ENCODE assay signal across 8 cellular contexts in genomic region chr18:67515987-67516431, GRCh38. TPM values are rescaled to one million over a fixed set of nuclear protein-coding genes. Genes with fewer than 3 reads are reported as not detected.
DNase-seq lines count a peak whose midpoint lies in the region; ATAC-seq, FAIRE-seq and TF ChIP-seq lines count a peak whose summit lies in the region.

No MANE protein-coding gene starts in this region.

- no peaks in the 10 kb centered on the region for H3K9me2 ChIP-seq in Loucy (replicated peaks; ENCODE audit: low read depth, low read length)

- H3K4me1 ChIP-seq in Loucy (ENCODE audit: insufficient read depth, low read length, poor library complexity, severe bottlenecking), result peaks cover 4% of the 10 kb centered on the region
- no peaks in the 10 kb centered on the region for H3K4me1 ChIP-seq in trophoblast cell (ENCODE audit: control insufficient read depth in 1 of 2, insufficient read depth in 2 of 2, low read length in 2 of 2)
- H3K4me1 ChIP-seq in upper lobe of right lung, result peaks cover 9% of the 10 kb centered on the region

- H4K12ac ChIP-seq in trophoblast cell (ENCODE audit: low read depth, low read length), result peak overlapping the region; percentile 74

- H3K9ac ChIP-seq in Loucy (ENCODE audit: low read depth, low read length, poor library complexity, severe bottlenecking) (peak overlapping the region; percentile 62), trophoblast cell (ENCODE audit: low read length) (peak overlapping the region; percentile 89)

- intact Hi-C loops in left cardiac atrium (cut with DNase I), result no loop called here
- intact Hi-C loops in upper lobe of right lung (cut with DNase I), result no loop called here

- no peaks in the 10 kb centered on the region for H3K36me3 ChIP-seq in Loucy (ENCODE audit: insufficient read depth, low read length)
- H3K36me3 ChIP-seq in trophoblast cell (ENCODE audit: control insufficient read depth in 1 of 2, insufficient read depth in 2 of 2, low read length in 2 of 2), result peaks cover 0 to 7% of the 10 kb centered on the region in 2 experiments
- no peaks in the 10 kb centered on the region for H3K36me3 ChIP-seq in upper lobe of right lung

- H3K27me3 ChIP-seq in Loucy (ENCODE audit: insufficient read depth, low read length, poor library complexity, severe bottlenecking) (no peaks in the 10 kb centered on the region), trophoblast cell (ENCODE audit: insufficient read depth, low read length) (no peaks in the 10 kb centered on the region), upper lobe of right lung (no peaks in the 10 kb centered on the region)

- DNase-seq in ELR (ENCODE audit: low read depth) (peak; percentile 89), H54 (ENCODE audit: insufficient read length, low spot score) (peak; percentile 24), SW 1271 (lab: John Stamatoyannopoulos, UW) (peak; percentile 56 to 63), amygdala (lab: John Stamatoyannopoulos, UW) (peak in 54 of 56 donors; percentile 21 to 87 (median 74)), left cardiac atrium (peak; percentile 85), trophoblast cell (peak; percentile 84 to 88), upper lobe of right lung (peak; percentile 94)

- peak overlapping the region; percentile 80 for H4K8ac ChIP-seq in trophoblast cell (ENCODE audit: low read depth, low read length)

- H2AFZ ChIP-seq in Loucy (ENCODE audit: low read length) (peak overlapping the region; percentile 97), trophoblast cell (ENCODE audit: insufficient read depth, low read length, poor library complexity) (peak overlapping the region; percentile 92)

- H3K9me3 ChIP-seq in Loucy (ENCODE audit: insufficient read depth, low read depth, low read length) (no peaks in the 10 kb centered on the region), trophoblast cell (ENCODE audit: insufficient read depth, low read depth, low read length) (no peaks in the 10 kb centered on the region), upper lobe of right lung (no peaks in the 10 kb centered on the region)

- TF ChIP-seq POLR2A in H54 (IDR thresholded peaks at IDR 0.05; ENCODE audit: low read depth, low read length), result no peak

- H3K14ac ChIP-seq in trophoblast cell (ENCODE audit: low read length), result peak overlapping the region; percentile 75

- H4K91ac ChIP-seq in trophoblast cell (ENCODE audit: low read depth, low read length), result peak overlapping the region; percentile 65

- ATAC-seq in left cardiac atrium (peak; percentile 71 to 83), upper lobe of right lung (peak; percentile 83)

- no peak overlapping the region for H3K23ac ChIP-seq in trophoblast cell (ENCODE audit: low read length)

- peak overlapping the region; percentile 31 for H2BK120ac ChIP-seq in trophoblast cell (ENCODE audit: insufficient read depth, low read length, poor library complexity)

- no CpG with 5 or more reads among the region's 37 CpGs for whole genome bisulfite sequencing in trophoblast cell (ENCODE audit: extremely low coverage, insufficient coverage, insufficient read length)

- H3K27ac ChIP-seq in trophoblast cell (ENCODE audit: low read depth, low read length), result peak overlapping the region; percentile 87
- H3K27ac ChIP-seq in upper lobe of right lung, result peak overlapping the region; percentile 86

- H3K4me3 ChIP-seq in Loucy (ENCODE audit: low read length, poor library complexity, severe bottlenecking), result peak overlapping the region; percentile 78
- H3K4me3 ChIP-seq in trophoblast cell (ENCODE audit: low read depth, low read length), result peak overlapping the region; percentile 92
- peak overlapping the region; percentile 79 for H3K4me3 ChIP-seq in upper lobe of right lung

- H2BK5ac ChIP-seq in trophoblast cell (ENCODE audit: low read depth, low read length, poor library complexity), result peak overlapping the region; percentile 53

- H3K79me2 ChIP-seq in Loucy (ENCODE audit: insufficient read depth, low read length) (no peaks in the 10 kb centered on the region), trophoblast cell (ENCODE audit: control insufficient read depth, insufficient read depth, low read length, poor library complexity) (peaks cover 4% of the 10 kb centered on the region)

- H3K4ac ChIP-seq in trophoblast cell (ENCODE audit: low read depth, low read length), result no peak overlapping the region

- H4K20me1 ChIP-seq in Loucy (ENCODE audit: insufficient read depth, low read length, poor library complexity, severe bottlenecking), result no peaks in the 10 kb centered on the region

- no peak overlapping the region for H2BK12ac ChIP-seq in trophoblast cell (ENCODE audit: low read length)

- no peak for FAIRE-seq in H54 (lab: Jason Lieb, UNC)

- no peaks in the 10 kb centered on the region for H3F3A ChIP-seq in Loucy (ENCODE audit: low read depth)

- H3K79me1 ChIP-seq in trophoblast cell (ENCODE audit: low read length), result peaks cover 7% of the 10 kb centered on the region

- H3K4me2 ChIP-seq in Loucy (ENCODE audit: low read depth, low read length, poor library complexity, severe bottlenecking) (peak overlapping the region; percentile 81), trophoblast cell (ENCODE audit: low read length) (peak overlapping the region; percentile 77)

- no peak overlapping the region for H2AK5ac ChIP-seq in trophoblast cell (ENCODE audit: low read length)

- peak; percentile 73 for TF ChIP-seq CTCF in Loucy (conservative IDR thresholded peaks at IDR 0.05; ENCODE audit: low read length)
- TF ChIP-seq CTCF in upper lobe of right lung (IDR thresholded peaks at IDR 0.05), result peak; percentile 67

- peak overlapping the region; percentile 49 for H3K18ac ChIP-seq in trophoblast cell (ENCODE audit: low read length)

RNA-seq across cellular contexts. Expression of gene DSEL, which starts 0.5 kb away (rescaled TPM):
- total RNA-seq in left cardiac atrium (1 to 10 TPM; 6.1 to 7.2 TPM), upper lobe of right lung (10.9 TPM)
- 3.9 and 4.0 TPM in 2 replicates for polyA plus RNA-seq in trophoblast cell (2013)

Comparison
In these comparisons a context has a peak if more than half of its experiments do, and no peak if none do; other contexts are left out.
1. Peak in every context shown above with its lines: DNase-seq, ATAC-seq, H3K4me3 ChIP-seq and H3K27ac ChIP-seq.
2. DNase-seq: peak in every context shown above with its lines; median percentile 94 in upper lobe of right lung; 89 in ELR; 86 in trophoblast cell; 85 in left cardiac atrium; 74 in amygdala; 60 in SW 1271; 24 in H54.